ENCODE assay signal across 24 cellular contexts in the genomic region with DNA sequence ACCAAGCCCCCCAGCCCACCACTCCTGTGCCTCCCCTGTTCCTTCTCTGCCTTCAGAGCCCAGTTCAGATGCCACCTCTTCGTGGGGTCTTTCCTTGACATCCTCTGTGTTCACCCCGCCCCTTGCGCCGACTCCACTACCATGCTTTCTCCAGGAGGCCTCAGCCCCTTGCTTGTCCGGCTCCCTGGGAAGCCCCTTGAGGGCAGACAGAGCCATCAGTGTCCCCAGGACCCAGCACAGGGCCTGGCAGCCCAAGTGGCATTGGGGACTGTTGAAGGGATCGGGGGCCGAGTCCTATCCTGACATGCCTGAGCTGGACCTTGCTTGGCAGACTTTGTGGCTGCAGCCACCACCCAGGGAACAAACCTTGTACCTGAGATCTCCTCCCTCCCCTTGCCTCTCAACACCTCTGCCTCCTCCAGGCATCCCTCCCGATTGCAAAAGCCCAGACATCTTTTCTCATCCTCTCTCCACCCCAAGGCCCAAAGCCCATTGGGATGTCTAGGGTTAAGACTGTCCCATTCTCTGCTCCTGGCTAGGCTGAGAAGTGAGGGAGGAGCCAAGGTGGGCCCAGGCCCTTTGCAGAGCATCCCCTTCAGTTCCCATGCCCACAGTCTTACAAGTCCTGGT. TPM values are rescaled to one million over a fixed set of nuclear protein-coding genes. Genes with fewer than 3 reads are reported as not detected.
A peak's percentile ranks its signal among the peaks of the same experiment; 100 is the strongest.
DNase-seq lines count a peak whose midpoint lies in the region; ATAC-seq, FAIRE-seq and TF ChIP-seq lines count a peak whose summit lies in the region.
"Had no signal": no experiment of that assay in that cellular context is flagged by ENCODE, and none has a peak within 500 bp of the region (broad histone marks: within the 10 kb centered on the region; RNA-seq: fewer than 3 reads in every experiment).

No MANE protein-coding gene starts in this region.

- no peaks in the 10 kb centered on the region for H3K79me2 ChIP-seq in keratinocyte (ENCODE audit: control insufficient read depth, insufficient read depth, low read length)

- no peaks in the 10 kb centered on the region for H3K36me3 ChIP-seq in keratinocyte (ENCODE audit: control insufficient read depth in 2 of 2, extremely low read depth in 1 of 2, insufficient read depth in 2 of 2, low read length in 2 of 2)
- H3K36me3 ChIP-seq: adrenal gland, BE2C, MG63, upper lobe of right lung had no signal

- no peak overlapping the region for H3K4me3 Mint-ChIP-seq in activated CD4-positive, alpha-beta T cell treated with anti-CD3 and anti-CD28 coated beads, Interleukin-2, amount 10 ng/mL, durations not matched to agents 7 days and 5 days
- no peak overlapping the region for H3K4me3 Mint-ChIP-seq in T-helper 17 cell
- H3K4me3 Mint-ChIP-seq in stimulated activated memory B cell treated with anti-CD40 and anti-IgM and Interleukin-4, amounts not matched to agents 10 μg/mL and 1 μg/mL and 100 μg/mL, for 72 hours, result no peak overlapping the region
- H3K4me3 Mint-ChIP-seq: natural killer cell had no signal

- CTCF ChIA-PET in activated CD4-positive, alpha-beta T cell treated with anti-CD3 and anti-CD28 coated beads, Interleukin-2, amount 10 ng/mL, durations not matched to agents 7 days and 5 days (lab: Charles Lee), result interaction anchor here (0.6 kb wide), 1 partner anchor 123 kb away, joined by 3 read pairs; no protein-coding TSS in a partner anchor

- H4K20me1 ChIP-seq in keratinocyte (ENCODE audit: control insufficient read depth, extremely low read depth, insufficient read depth, low read length), result no peaks in the 10 kb centered on the region

- dilution Hi-C loops in keratinocyte (cut with MboI; ENCODE audit: extremely low pct_ligation_motif_present, low sequenced_read_pairs), result no loop called here

- H3K9ac ChIP-seq in keratinocyte (ENCODE audit: control insufficient read depth, extremely low read depth, insufficient read depth, low read length), result no peak overlapping the region

- H3K9me3 Mint-ChIP-seq in activated CD4-positive, alpha-beta T cell treated with anti-CD3 and anti-CD28 coated beads, Interleukin-2, amount 10 ng/mL, durations not matched to agents 7 days and 5 days, result no peaks in the 10 kb centered on the region
- H3K9me3 Mint-ChIP-seq in stimulated activated memory B cell treated with anti-CD40 and anti-IgM and Interleukin-4, amounts not matched to agents 10 μg/mL and 1 μg/mL and 100 μg/mL, for 72 hours, result no peaks in the 10 kb centered on the region
- H3K9me3 Mint-ChIP-seq: natural killer cell had no signal

- DNase-seq in activated CD4-positive, alpha-beta T cell treated with anti-CD3 and anti-CD28 coated beads, Interleukin-2, amount 10 ng/mL, durations not matched to agents 7 days and 5 days, result no peak
- no peak for DNase-seq in activated CD4-positive, alpha-beta T cell treated with anti-CD3 and anti-CD28 coated beads, Interleukin-2, amount 50 U/mL, for 48 hours
- no peak for DNase-seq in T-helper 17 cell
- DNase-seq in keratinocyte (ENCODE audit: low read depth, low spot score), result no peak
- DNase-seq in stimulated activated CD4-positive, alpha-beta T cell treated with anti-CD3 and anti-CD28 coated beads, Interleukin-2, amount 100 ng/mL, for 24 hours, result no peak
- DNase-seq: activated CD8-positive, alpha-beta memory T cell treated with anti-CD3 and anti-CD28 coated beads, Interleukin-2, amount 50 U/mL, for 48 hours; activated gamma-delta T cell; natural killer cell; NCI-H1436 treated with DMSO at 0.1 percent for 48 hours; stimulated activated CD4-positive, alpha-beta T cell treated with anti-CD3 and anti-CD28 coated beads, Interleukin-1b, Interleukin-23, amount 100 ng/mL, for 48 hours; upper lobe of right lung had no signal

- no peaks in the 10 kb centered on the region for H3K27me3 ChIP-seq in keratinocyte (ENCODE audit: control insufficient read depth, extremely low read depth, insufficient read depth, low read length)
- H3K27me3 ChIP-seq: adrenal gland, BE2C, dorsolateral prefrontal cortex, MG63, upper lobe of right lung had no signal

- POLR2A ChIA-PET in activated CD4-positive, alpha-beta T cell treated with anti-CD3 and anti-CD28 coated beads, Interleukin-2, amount 10 ng/mL, durations not matched to agents 7 days and 5 days (lab: Charles Lee), result no interaction called here

- H3K27ac ChIP-seq in keratinocyte (ENCODE audit: control insufficient read depth, insufficient read depth, low read length), result no peak overlapping the region
- H3K27ac ChIP-seq: adrenal gland, dorsolateral prefrontal cortex, upper lobe of right lung had no signal

- no peaks in the 10 kb centered on the region for H3K36me3 Mint-ChIP-seq in activated CD4-positive, alpha-beta T cell treated with anti-CD3 and anti-CD28 coated beads, Interleukin-2, amount 10 ng/mL, durations not matched to agents 7 days and 5 days (ENCODE audit: low read depth)
- no peaks in the 10 kb centered on the region for H3K36me3 Mint-ChIP-seq in T-helper 17 cell (ENCODE audit: low read depth)
- no peaks in the 10 kb centered on the region for H3K36me3 Mint-ChIP-seq in stimulated activated memory B cell treated with anti-CD40 and anti-IgM and Interleukin-4, amounts not matched to agents 10 μg/mL and 1 μg/mL and 100 μg/mL, for 72 hours
- H3K36me3 Mint-ChIP-seq: natural killer cell had no signal

- no peak overlapping the region for H3K4me3 ChIP-seq in keratinocyte (ENCODE audit: control insufficient read depth in 2 of 3, extremely low read depth in 1 of 3, insufficient read depth in 2 of 3, low read depth in 1 of 3, low read length in 3 of 3)
- H3K4me3 ChIP-seq: adrenal gland, dorsolateral prefrontal cortex, MG63, upper lobe of right lung had no signal

- no peak for TF ChIP-seq CTCF in keratinocyte (optimal IDR thresholded peaks at IDR 0.05 in 1 of 3, IDR thresholded peaks at IDR 0.05 in 1 of 3, conservative IDR thresholded peaks at IDR 0.05 in 1 of 3; ENCODE audit: extremely low read depth in 1 of 3, insufficient read depth in 2 of 3, low read length in 3 of 3)

- H3K27ac Mint-ChIP-seq in activated CD4-positive, alpha-beta T cell treated with anti-CD3 and anti-CD28 coated beads, Interleukin-2, amount 10 ng/mL, durations not matched to agents 7 days and 5 days, result peak overlapping the region; percentile 73
- peak overlapping the region; percentile 95 for H3K27ac Mint-ChIP-seq in T-helper 17 cell
- peak overlapping the region; percentile 6 for H3K27ac Mint-ChIP-seq in stimulated activated memory B cell treated with anti-CD40 and anti-IgM and Interleukin-4, amounts not matched to agents 10 μg/mL and 1 μg/mL and 100 μg/mL, for 72 hours
- H3K27ac Mint-ChIP-seq: natural killer cell had no signal

- H3K4me1 Mint-ChIP-seq in activated CD4-positive, alpha-beta T cell treated with anti-CD3 and anti-CD28 coated beads, Interleukin-2, amount 10 ng/mL, durations not matched to agents 7 days and 5 days, result peaks cover 13% of the 10 kb centered on the region
- peaks cover 12% of the 10 kb centered on the region for H3K4me1 Mint-ChIP-seq in T-helper 17 cell
- H3K4me1 Mint-ChIP-seq in stimulated activated memory B cell treated with anti-CD40 and anti-IgM and Interleukin-4, amounts not matched to agents 10 μg/mL and 1 μg/mL and 100 μg/mL, for 72 hours, result peaks cover 20% of the 10 kb centered on the region

- ATAC-seq in T-helper 17 cell, result no peak
- ATAC-seq in stimulated activated memory B cell treated with anti-CD40 and anti-IgM and Interleukin-4, amounts not matched to agents 10 μg/mL and 1 μg/mL and 100 μg/mL, for 72 hours, result no peak
- ATAC-seq in GM18498 (IDR thresholded peaks at IDR 0.05; ENCODE audit: unreplicated experiment), result no peak
- ATAC-seq in HG02970 (IDR thresholded peaks at IDR 0.05; ENCODE audit: low FRiP score, unreplicated experiment), result no peak
- ATAC-seq: natural killer cell had no signal

- peak; percentile 55 for FAIRE-seq in keratinocyte (lab: Jason Lieb, UNC)
- FAIRE-seq: frontal cortex, HepG2, islet of Langerhans had no signal

- H3K9me3 ChIP-seq in T-helper 17 cell (ENCODE audit: control insufficient read depth, low read length, poor library complexity, severe bottlenecking), result no peaks in the 10 kb centered on the region
- H3K9me3 ChIP-seq in keratinocyte (ENCODE audit: control insufficient read depth, low read depth, low read length), result no peaks in the 10 kb centered on the region
- H3K9me3 ChIP-seq: adrenal gland, BE2C, MG63, upper lobe of right lung had no signal

- peak overlapping the region; percentile 25 for H3K4me2 ChIP-seq in keratinocyte (ENCODE audit: control insufficient read depth, extremely low read depth, insufficient read depth, low read depth, low read length)

- no peaks in the 10 kb centered on the region for H3K27me3 Mint-ChIP-seq in activated CD4-positive, alpha-beta T cell treated with anti-CD3 and anti-CD28 coated beads, Interleukin-2, amount 10 ng/mL, durations not matched to agents 7 days and 5 days
- H3K27me3 Mint-ChIP-seq in T-helper 17 cell, result no peaks in the 10 kb centered on the region
- H3K27me3 Mint-ChIP-seq in stimulated activated memory B cell treated with anti-CD40 and anti-IgM and Interleukin-4, amounts not matched to agents 10 μg/mL and 1 μg/mL and 100 μg/mL, for 72 hours, result no peaks in the 10 kb centered on the region

- H2AFZ ChIP-seq in keratinocyte (ENCODE audit: control insufficient read depth, low read length), result peak overlapping the region; percentile 41

- peaks cover 25% of the 10 kb centered on the region for H3K4me1 ChIP-seq in keratinocyte (ENCODE audit: control insufficient read depth, extremely low read depth, insufficient read depth, low read length)
- H3K4me1 ChIP-seq: adrenal gland, BE2C, upper lobe of right lung had no signal

- H3K9me1 ChIP-seq in keratinocyte (ENCODE audit: control insufficient read depth, extremely low read depth, insufficient read depth, low read length), result no peaks in the 10 kb centered on the region

RNA-seq across cellular contexts. Expression of a gene that starts 3.4 kb away (rescaled TPM):
- not detected for total RNA-seq in activated CD4-positive, alpha-beta T cell treated with anti-CD3 and anti-CD28 coated beads, Interleukin-2, amount 10 ng/mL, durations not matched to agents 7 days and 5 days
- not detected for total RNA-seq in T-helper 17 cell
- 0.06 TPM in 1 of 3 replicates, not detected in the others for polyA plus RNA-seq in keratinocyte
- polyA plus RNA-seq in keratinocyte (2011; ENCODE audit: low read depth), result not detected
- not detected in 2 replicates for polyA plus RNA-seq in keratinocyte (2011; cell fraction: cytosol; rRNA removed)
- polyA plus RNA-seq in keratinocyte (2011; cell fraction: nucleus; rRNA removed), result not detected in 2 replicates
- polyA plus RNA-seq in keratinocyte (2012; ENCODE audit: low replicate concordance), result not detected in 2 replicates
- 0.07 TPM in 1 of 3 replicates, not detected in the others for polyA minus RNA-seq in keratinocyte
- not detected for polyA minus RNA-seq in keratinocyte (2011; cell fraction: cytosol; rRNA and poly(A)+ RNA removed)
- 0.16 TPM in 1 of 2 replicates, not detected in the other for polyA minus RNA-seq in keratinocyte (2011; cell fraction: nucleus; rRNA and poly(A)+ RNA removed)
- total RNA-seq: A172, frontal cortex, lung microvascular endothelial cell, natural killer cell, upper lobe of right lung had no signal

RNA-seq across cellular contexts. Expression of a gene that starts 30.1 kb away (rescaled TPM):
- 10 to 100 TPM; 39.7 to 41.5 TPM for total RNA-seq in activated CD4-positive, alpha-beta T cell treated with anti-CD3 and anti-CD28 coated beads, Interleukin-2, amount 10 ng/mL, durations not matched to agents 7 days and 5 days
- total RNA-seq in T-helper 17 cell, result 10 to 100 TPM; 22.5 to 26.7 TPM
- 24.4 to 34.1 TPM (median 34.0 TPM) in 3 replicates for polyA plus RNA-seq in keratinocyte
- 5.4 TPM for polyA plus RNA-seq in keratinocyte (2011; ENCODE audit: low read depth)
- polyA plus RNA-seq in keratinocyte (2011; cell fraction: cytosol; rRNA removed), result 11.8 and 17.2 TPM in 2 replicates
- polyA plus RNA-seq in keratinocyte (2011; cell fraction: nucleus; rRNA removed), result 72.1 and 80.9 TPM in 2 replicates
- polyA plus RNA-seq in keratinocyte (2012; ENCODE audit: low replicate concordance), result 8.7 and 25.3 TPM in 2 replicates
- 36.5 to 45.8 TPM (median 36.6 TPM) in 3 replicates for polyA minus RNA-seq in keratinocyte
- polyA minus RNA-seq in keratinocyte (2011; cell fraction: cytosol; rRNA and poly(A)+ RNA removed), result 48.2 TPM
- 53.0 and 59.9 TPM in 2 replicates for polyA minus RNA-seq in keratinocyte (2011; cell fraction: nucleus; rRNA and poly(A)+ RNA removed)

RNA-seq across cellular contexts. Expression of a gene that starts 30.4 kb away (rescaled TPM):
- 1 to 10 TPM; 7.0 to 9.4 TPM for total RNA-seq in activated CD4-positive, alpha-beta T cell treated with anti-CD3 and anti-CD28 coated beads, Interleukin-2, amount 10 ng/mL, durations not matched to agents 7 days and 5 days
- total RNA-seq in T-helper 17 cell, result 10 to 100 TPM; 14.8 to 15.5 TPM
- 6.1 to 9.8 TPM (median 9.6 TPM) in 3 replicates for polyA plus RNA-seq in keratinocyte
- polyA plus RNA-seq in keratinocyte (2011; ENCODE audit: low read depth), result 1.3 TPM
- polyA plus RNA-seq in keratinocyte (2011; cell fraction: cytosol; rRNA removed), result 6.9 and 13.6 TPM in 2 replicates
- polyA plus RNA-seq in keratinocyte (2011; cell fraction: nucleus; rRNA removed), result 4.9 and 6.0 TPM in 2 replicates
- 2.0 and 3.2 TPM in 2 replicates for polyA plus RNA-seq in keratinocyte (2012; ENCODE audit: low replicate concordance)
- 0.33 to 4.0 TPM (median 2.7 TPM) in 3 replicates for polyA minus RNA-seq in keratinocyte
- polyA minus RNA-seq in keratinocyte (2011; cell fraction: cytosol; rRNA and poly(A)+ RNA removed), result 1.2 TPM
- 0.95 and 1.3 TPM in 2 replicates for polyA minus RNA-seq in keratinocyte (2011; cell fraction: nucleus; rRNA and poly(A)+ RNA removed)

RNA-seq across cellular contexts. Expression of a gene that starts 48.1 kb away (rescaled TPM):
- total RNA-seq in activated CD4-positive, alpha-beta T cell treated with anti-CD3 and anti-CD28 coated beads, Interleukin-2, amount 10 ng/mL, durations not matched to agents 7 days and 5 days, result under 1 TPM; 0.21 to 0.25 TPM
- under 1 TPM; 0.42 to 0.47 TPM for total RNA-seq in T-helper 17 cell
- 0.12 TPM in 1 of 3 replicates, not detected in the others for polyA plus RNA-seq in keratinocyte
- polyA plus RNA-seq in keratinocyte (2011; ENCODE audit: low read depth), result 0.07 TPM
- 0.02 TPM in 1 of 2 replicates, not detected in the other for polyA plus RNA-seq in keratinocyte (2011; cell fraction: cytosol; rRNA removed)
- 0.12 and 0.18 TPM in 2 replicates for polyA plus RNA-seq in keratinocyte (2011; cell fraction: nucleus; rRNA removed)
- polyA plus RNA-seq in keratinocyte (2012; ENCODE audit: low replicate concordance), result 0.23 TPM in 1 of 2 replicates, not detected in the other
- polyA minus RNA-seq in keratinocyte, result not detected in 3 replicates
- not detected for polyA minus RNA-seq in keratinocyte (2011; cell fraction: cytosol; rRNA and poly(A)+ RNA removed)
- polyA minus RNA-seq in keratinocyte (2011; cell fraction: nucleus; rRNA and poly(A)+ RNA removed), result not detected in 2 replicates
- total RNA-seq: A172, epithelial cell of proximal tubule, lung microvascular endothelial cell, upper lobe of right lung had no signal

RNA-seq across cellular contexts. Expression of a gene that starts 54.5 kb away (rescaled TPM):
- total RNA-seq in activated CD4-positive, alpha-beta T cell treated with anti-CD3 and anti-CD28 coated beads, Interleukin-2, amount 10 ng/mL, durations not matched to agents 7 days and 5 days, result 100 to 1,000 TPM; 607 to 643 TPM
- 100 to 1,000 TPM; 340 to 372 TPM for total RNA-seq in T-helper 17 cell
- polyA plus RNA-seq in keratinocyte, result 630 to 1,162 TPM (median 1,066 TPM) in 3 replicates
- polyA plus RNA-seq in keratinocyte (2011; ENCODE audit: low read depth), result 243 TPM
- polyA plus RNA-seq in keratinocyte (2011; cell fraction: cytosol; rRNA removed), result 1,344 and 1,449 TPM in 2 replicates
- polyA plus RNA-seq in keratinocyte (2011; cell fraction: nucleus; rRNA removed), result 186 and 230 TPM in 2 replicates
- 463 and 1,137 TPM in 2 replicates for polyA plus RNA-seq in keratinocyte (2012; ENCODE audit: low replicate concordance)
- 244 to 426 TPM (median 260 TPM) in 3 replicates for polyA minus RNA-seq in keratinocyte
- polyA minus RNA-seq in keratinocyte (2011; cell fraction: cytosol; rRNA and poly(A)+ RNA removed), result 513 TPM
- polyA minus RNA-seq in keratinocyte (2011; cell fraction: nucleus; rRNA and poly(A)+ RNA removed), result 37.6 and 63.8 TPM in 2 replicates

Comparison
In these comparisons a context has a peak if more than half of its experiments do, and no peak if none do; other contexts are left out.
1. H3K27ac Mint-ChIP-seq: peak in every context shown above with its lines; median percentile 95 in T-helper 17 cell; 73 in activated CD4-positive, alpha-beta T cell treated with anti-CD3 and anti-CD28 coated beads, Interleukin-2, amount 10 ng/mL, durations not matched to agents 7 days and 5 days; 6 in stimulated activated memory B cell treated with anti-CD40 and anti-IgM and Interleukin-4, amounts not matched to agents 10 μg/mL and 1 μg/mL and 100 μg/mL, for 72 hours.